ENCODE assay signal across 22 cellular contexts in the genomic region with DNA sequence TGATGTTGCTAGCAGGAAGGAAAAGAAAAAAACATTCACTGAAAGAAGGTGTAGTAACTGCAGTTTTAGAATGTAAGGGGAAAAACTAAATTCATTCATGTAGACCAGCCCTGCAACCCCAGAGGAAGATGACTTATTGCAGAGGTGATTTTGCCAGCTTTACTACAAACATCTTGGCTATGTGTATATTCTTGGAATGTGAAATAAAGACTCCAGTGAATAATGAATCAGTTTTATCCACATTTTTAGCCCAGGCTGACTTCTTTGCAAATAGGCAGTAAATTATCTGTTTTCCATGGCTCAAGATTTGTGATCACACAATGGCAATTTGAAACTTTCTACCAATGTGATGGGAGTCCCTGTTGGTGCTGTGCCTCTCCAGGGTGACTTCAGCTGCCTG.
A peak's percentile ranks its signal among the peaks of the same experiment; 100 is the strongest.
DNase-seq lines count a peak whose midpoint lies in the region; FAIRE-seq and TF ChIP-seq lines count a peak whose summit lies in the region.
"Had no signal": no experiment of that assay in that cellular context is flagged by ENCODE, and none has a peak within 500 bp of the region (broad histone marks: within the 10 kb centered on the region; RNA-seq: fewer than 3 reads in every experiment).

No MANE protein-coding gene starts in this region.

- H3K27ac ChIP-seq in astrocyte (ENCODE audit: low read depth, low read length): no peak overlapping the region
- H3K27ac ChIP-seq: BLaER1, HL-60, SJCRH30 had no signal

- H3K27ac Mint-ChIP-seq in astrocyte (ENCODE audit: unreplicated experiment): no peak overlapping the region
- peak overlapping the region; percentile 29 to 73 (median 53) for H3K27ac Mint-ChIP-seq in nephron
- H3K27ac Mint-ChIP-seq in activated T-helper 1 cell treated with anti-CD3 and anti-CD28 coated beads, Interleukin-12 subunit alpha, Interleukin-12 subunit beta, Interleukin-2, Interleukin-4 antibody, amounts not matched to agents 30 ng/mL and 10 ng/mL and 1 ng/mL, durations not matched to agents 14 hours and 24 hours and 36 hours: no peak overlapping the region
- H3K27ac Mint-ChIP-seq: CD4-positive, CD25-positive, alpha-beta regulatory T cell; IgD-negative memory B cell had no signal

- TF ChIP-seq CTCF in astrocyte (IDR thresholded peaks at IDR 0.05; ENCODE audit: insufficient read depth, low read depth, low read length): no peak
- no peak for TF ChIP-seq CTCF in nephron (IDR thresholded peaks at IDR 0.05; ENCODE audit: unreplicated experiment in 3 of 3)

- no peaks in the 10 kb centered on the region for H3K79me2 ChIP-seq in astrocyte (ENCODE audit: insufficient read depth, low read length)

- peaks cover 7% of the 10 kb centered on the region for H3K9me3 Mint-ChIP-seq in astrocyte (ENCODE audit: unreplicated experiment)
- peaks cover 20% of the 10 kb centered on the region for H3K9me3 Mint-ChIP-seq in nephron
- H3K9me3 Mint-ChIP-seq in activated T-helper 1 cell treated with anti-CD3 and anti-CD28 coated beads, Interleukin-12 subunit alpha, Interleukin-12 subunit beta, Interleukin-2, Interleukin-4 antibody, amounts not matched to agents 30 ng/mL and 10 ng/mL and 1 ng/mL, durations not matched to agents 14 hours and 24 hours and 36 hours: peaks cover 18% of the 10 kb centered on the region

- H3K4me1 Mint-ChIP-seq in astrocyte (ENCODE audit: low read depth, unreplicated experiment) (no peaks in the 10 kb centered on the region), nephron (peaks cover 14% of the 10 kb centered on the region)
- H3K4me1 Mint-ChIP-seq in activated T-helper 1 cell treated with anti-CD3 and anti-CD28 coated beads, Interleukin-12 subunit alpha, Interleukin-12 subunit beta, Interleukin-2, Interleukin-4 antibody, amounts not matched to agents 30 ng/mL and 10 ng/mL and 1 ng/mL, durations not matched to agents 14 hours and 24 hours and 36 hours (ENCODE audit: low read depth): no peaks in the 10 kb centered on the region
- H3K4me1 Mint-ChIP-seq: CD4-positive, CD25-positive, alpha-beta regulatory T cell; IgD-negative memory B cell had no signal

- no peaks in the 10 kb centered on the region for H3K4me1 ChIP-seq in astrocyte (ENCODE audit: insufficient read depth, low read length)
- H3K4me1 ChIP-seq: BLaER1, SJCRH30 had no signal

- intact Hi-C loops in activated T-helper 1 cell treated with anti-CD3 and anti-CD28 coated beads, Interleukin-12 subunit alpha, Interleukin-12 subunit beta, Interleukin-2, Interleukin-4 antibody, amounts not matched to agents 30 ng/mL and 10 ng/mL and 1 ng/mL, durations not matched to agents 14 hours and 24 hours and 36 hours (cut with micrococcal nuclease): no loop called here

- no peak for FAIRE-seq in astrocyte (lab: Jason Lieb, UNC)
- FAIRE-seq: GM12878 had no signal

- no peak overlapping the region for H3K4me2 ChIP-seq in astrocyte (ENCODE audit: low read length)
- H3K4me2 ChIP-seq: BLaER1 had no signal

- H4K20me1 ChIP-seq in astrocyte (ENCODE audit: insufficient read depth, low read length): no peaks in the 10 kb centered on the region
- H4K20me1 ChIP-seq: BLaER1 had no signal

- H3K4me3 Mint-ChIP-seq in astrocyte (ENCODE audit: unreplicated experiment) (no peak overlapping the region), nephron (no peak overlapping the region)
- H3K4me3 Mint-ChIP-seq in activated T-helper 1 cell treated with anti-CD3 and anti-CD28 coated beads, Interleukin-12 subunit alpha, Interleukin-12 subunit beta, Interleukin-2, Interleukin-4 antibody, amounts not matched to agents 30 ng/mL and 10 ng/mL and 1 ng/mL, durations not matched to agents 14 hours and 24 hours and 36 hours: no peak overlapping the region
- H3K4me3 Mint-ChIP-seq: CD4-positive, CD25-positive, alpha-beta regulatory T cell; IgD-negative memory B cell had no signal

- H3K36me3 Mint-ChIP-seq in astrocyte (ENCODE audit: low read depth, unreplicated experiment) (peaks cover 3% of the 10 kb centered on the region), nephron (ENCODE audit: low read depth) (no peaks in the 10 kb centered on the region)
- H3K36me3 Mint-ChIP-seq in activated T-helper 1 cell treated with anti-CD3 and anti-CD28 coated beads, Interleukin-12 subunit alpha, Interleukin-12 subunit beta, Interleukin-2, Interleukin-4 antibody, amounts not matched to agents 30 ng/mL and 10 ng/mL and 1 ng/mL, durations not matched to agents 14 hours and 24 hours and 36 hours (ENCODE audit: low read depth): no peaks in the 10 kb centered on the region
- H3K36me3 Mint-ChIP-seq: CD4-positive, CD25-positive, alpha-beta regulatory T cell; IgD-negative memory B cell had no signal

- DNase-seq in EL (peak; percentile 0), astrocyte (ENCODE audit: low read depth) (peak; percentile 31), KBM-7 (no peak), NCI-H1930 (lab: John Stamatoyannopoulos, UW) (no peak)
- no peak for DNase-seq in stimulated activated naive CD4-positive, alpha-beta T cell treated with Interleukin-2 at 50 U/mL for 16 hours (lab: John Stamatoyannopoulos, UW)
- DNase-seq in activated T-helper 1 cell treated with anti-CD3 and anti-CD28 coated beads, Interleukin-12 subunit alpha, Interleukin-12 subunit beta, Interleukin-2, Interleukin-4 antibody, amounts not matched to agents 30 ng/mL and 10 ng/mL and 1 ng/mL, durations not matched to agents 14 hours and 24 hours and 36 hours (ENCODE audit: low spot score): no peak
- DNase-seq: CD4-positive, CD25-positive, alpha-beta regulatory T cell; DMS153; DND-41; NCI-H1436 treated with DMSO at 0.1 percent for 48 hours; NCI-H187 treated with DMSO at 0.1 percent for 48 hours; NCI-H446; NCI-H524 treated with DMSO at 0.1 percent for 48 hours; NCI-H774; NK-92 treated with Interleukin-12 subunit alpha and Interleukin-12 subunit beta, amount 100 ng/mL, for 24 hours; PC-3; SJCRH30 had no signal

- H2AFZ ChIP-seq in astrocyte (ENCODE audit: low read depth, low read length): no peak overlapping the region

- no peaks in the 10 kb centered on the region for H3K27me3 ChIP-seq in astrocyte (ENCODE audit: insufficient read depth, low read length)
- H3K27me3 ChIP-seq: BLaER1, SJCRH30 had no signal

- H3K9ac ChIP-seq in astrocyte (ENCODE audit: low read length): no peak overlapping the region
- H3K9ac ChIP-seq: BLaER1 had no signal

- H3K9me3 ChIP-seq in astrocyte (ENCODE audit: insufficient read depth, low read depth, low read length): peaks cover 7% of the 10 kb centered on the region
- H3K9me3 ChIP-seq: SJCRH30 had no signal

- no peaks in the 10 kb centered on the region for H3K36me3 ChIP-seq in astrocyte (ENCODE audit: insufficient read depth, low read length)
- H3K36me3 ChIP-seq: BLaER1, SJCRH30 had no signal

- in situ Hi-C loops in KBM-7 (cut with MboI; ENCODE audit: low pct_unique_long_range_greater_than_20kb, low sequenced_read_pairs): no loop called here

- no peak overlapping the region for H3K4me3 ChIP-seq in astrocyte (ENCODE audit: insufficient read depth, low read depth, low read length)
- H3K4me3 ChIP-seq: BLaER1, GM12878, SJCRH30 had no signal

- H3K27me3 Mint-ChIP-seq in astrocyte (ENCODE audit: low read depth, unreplicated experiment) (peaks cover 3% of the 10 kb centered on the region), nephron (ENCODE audit: low read depth) (peaks cover 3% of the 10 kb centered on the region)
- no peaks in the 10 kb centered on the region for H3K27me3 Mint-ChIP-seq in activated T-helper 1 cell treated with anti-CD3 and anti-CD28 coated beads, Interleukin-12 subunit alpha, Interleukin-12 subunit beta, Interleukin-2, Interleukin-4 antibody, amounts not matched to agents 30 ng/mL and 10 ng/mL and 1 ng/mL, durations not matched to agents 14 hours and 24 hours and 36 hours (ENCODE audit: insufficient read depth)
- H3K27me3 Mint-ChIP-seq: CD4-positive, CD25-positive, alpha-beta regulatory T cell; IgD-negative memory B cell had no signal

Comparison
In these comparisons a context has a peak if more than half of its experiments do, and no peak if none do; other contexts are left out.
1. DNase-seq: peak in EL (single experiment) and astrocyte (single experiment); none in stimulated activated naive CD4-positive, alpha-beta T cell treated with Interleukin-2 at 50 U/mL for 16 hours (single experiment), KBM-7 (single experiment), NCI-H1930 (0 of 2) and activated T-helper 1 cell treated with anti-CD3 and anti-CD28 coated beads, Interleukin-12 subunit alpha, Interleukin-12 subunit beta, Interleukin-2, Interleukin-4 antibody, amounts not matched to agents 30 ng/mL and 10 ng/mL and 1 ng/mL, durations not matched to agents 14 hours and 24 hours and 36 hours (single experiment).
2. H3K27ac Mint-ChIP-seq: peak in nephron (3 of 3); none in astrocyte (single experiment) and activated T-helper 1 cell treated with anti-CD3 and anti-CD28 coated beads, Interleukin-12 subunit alpha, Interleukin-12 subunit beta, Interleukin-2, Interleukin-4 antibody, amounts not matched to agents 30 ng/mL and 10 ng/mL and 1 ng/mL, durations not matched to agents 14 hours and 24 hours and 36 hours (single experiment).